In genomic region chr6:42819803-42820508, GRCh38 we compare ENCODE assay signal across 8 cellular contexts. TPM values are rescaled to one million over a fixed set of nuclear protein-coding genes. Genes with fewer than 3 reads are reported as not detected.
DNase-seq lines count a peak whose midpoint lies in the region; ATAC-seq, FAIRE-seq and TF ChIP-seq lines count a peak whose summit lies in the region.

No MANE protein-coding gene starts in this region.

- no peak for FAIRE-seq in D721Med (lab: Jason Lieb, UNC)

- no peaks in the 10 kb centered on the region for H3K9me3 ChIP-seq in gastroesophageal sphincter

- DNase-seq in NCI-H1417 (lab: John Stamatoyannopoulos, UW), result peak; percentile 35 to 73 (median 47)
- DNase-seq in NCI-H1417 treated with DMSO at 0.1 percent for 48 hours (lab: John Stamatoyannopoulos, UW), result no peak
- DNase-seq in NCI-H524 treated with DMSO at 0.1 percent for 48 hours (lab: John Stamatoyannopoulos, UW), result peak; percentile 38
- DNase-seq in stimulated activated naive B cell treated with anti-CD40 and anti-IgM and Interleukin-4, amounts not matched to agents 10 μg/mL and 1 μg/mL and 100 μg/mL, for 72 hours, result no peak
- DNase-seq in caudate nucleus (lab: John Stamatoyannopoulos, UW), result no peak
- no peak for DNase-seq in D721Med (ENCODE audit: insufficient read length, low spot score)

- TF ChIP-seq EP300 in gastroesophageal sphincter (IDR thresholded peaks at IDR 0.05), result no peak

- H3K36me3 ChIP-seq in gastroesophageal sphincter, result peaks cover 0 to 24% of the 10 kb centered on the region in 2 donors

- H3K36me3 Mint-ChIP-seq in stimulated activated naive B cell treated with anti-CD40 and anti-IgM and Interleukin-4, amounts not matched to agents 10 μg/mL and 1 μg/mL and 100 μg/mL, for 72 hours, result peaks cover 0 to 4% of the 10 kb centered on the region in 2 donors

- ATAC-seq in gastroesophageal sphincter (peak; percentile 69), HG03571 (IDR thresholded peaks at IDR 0.05; ENCODE audit: unreplicated experiment) (no peak)
- peak; percentile 42 to 46 for ATAC-seq in stimulated activated naive B cell treated with anti-CD40 and anti-IgM and Interleukin-4, amounts not matched to agents 10 μg/mL and 1 μg/mL and 100 μg/mL, for 72 hours (replicated peaks)

- no peak for TF ChIP-seq POLR2A in gastroesophageal sphincter (IDR thresholded peaks at IDR 0.05)

- no peak overlapping the region for H3K4me3 ChIP-seq in gastroesophageal sphincter

- no peaks in the 10 kb centered on the region for H3K27me3 ChIP-seq in gastroesophageal sphincter

- peaks cover 0 to 39% (median 11%) of the 10 kb centered on the region in 3 donors for H3K4me1 ChIP-seq in gastroesophageal sphincter

- whole genome bisulfite sequencing in gastroesophageal sphincter (ENCODE audit: low coverage in 1 of 2), 2 donors, result 76 to 80% methylated on average over 3 of the region's 3 CpGs

- H3K27ac Mint-ChIP-seq in stimulated activated naive B cell treated with anti-CD40 and anti-IgM and Interleukin-4, amounts not matched to agents 10 μg/mL and 1 μg/mL and 100 μg/mL, for 72 hours, result peak overlapping the region; percentile 42

- peaks cover 21 to 29% of the 10 kb centered on the region in 2 donors for H3K4me1 Mint-ChIP-seq in stimulated activated naive B cell treated with anti-CD40 and anti-IgM and Interleukin-4, amounts not matched to agents 10 μg/mL and 1 μg/mL and 100 μg/mL, for 72 hours

- H3K27me3 Mint-ChIP-seq in stimulated activated naive B cell treated with anti-CD40 and anti-IgM and Interleukin-4, amounts not matched to agents 10 μg/mL and 1 μg/mL and 100 μg/mL, for 72 hours, result no peaks in the 10 kb centered on the region

- peak overlapping the region; percentile 51 to 88 (median 80) for H3K27ac ChIP-seq in gastroesophageal sphincter
- H3K27ac ChIP-seq in caudate nucleus (ENCODE audit: low read depth, low read length), result no peak overlapping the region

- H3K9me3 Mint-ChIP-seq in stimulated activated naive B cell treated with anti-CD40 and anti-IgM and Interleukin-4, amounts not matched to agents 10 μg/mL and 1 μg/mL and 100 μg/mL, for 72 hours, result no peaks in the 10 kb centered on the region

- H3K4me3 Mint-ChIP-seq in stimulated activated naive B cell treated with anti-CD40 and anti-IgM and Interleukin-4, amounts not matched to agents 10 μg/mL and 1 μg/mL and 100 μg/mL, for 72 hours, result no peak overlapping the region

- TF ChIP-seq CTCF in gastroesophageal sphincter (IDR thresholded peaks at IDR 0.05) (peak in 3 of 4 experiments; percentile 38 to 44 (median 42)), D721Med (IDR thresholded peaks at IDR 0.05; ENCODE audit: insufficient read depth, missing control alignments) (no peak)

RNA-seq across cellular contexts. Expression of gene BICRAL, which starts 38.1 kb away (rescaled TPM):
- 10 to 100 TPM; 13.9 to 28.5 (median 23.2) TPM for total RNA-seq in gastroesophageal sphincter

RNA-seq across cellular contexts. Expression of gene RPL7L1, which starts 59.5 kb away (rescaled TPM):
- 100 to 1,000 TPM in 1 of 4 donors, 10 to 100 TPM in 3; 61.1 to 106 (median 87.9) TPM for total RNA-seq in gastroesophageal sphincter

Comparison
In these comparisons a context has a peak if more than half of its experiments do, and no peak if none do; other contexts are left out.
1. DNase-seq: peak in NCI-H1417 (3 of 3) and NCI-H524 treated with DMSO at 0.1 percent for 48 hours (single experiment); none in NCI-H1417 treated with DMSO at 0.1 percent for 48 hours (single experiment), stimulated activated naive B cell treated with anti-CD40 and anti-IgM and Interleukin-4, amounts not matched to agents 10 μg/mL and 1 μg/mL and 100 μg/mL, for 72 hours (single experiment), caudate nucleus (0 of 61) and D721Med (single experiment).